12 cellular contexts compared by ENCODE assay signal in genomic region chr17:67474081-67474661, GRCh38.
A peak's percentile ranks its signal among the peaks of the same experiment; 100 is the strongest.
DNase-seq lines count a peak whose midpoint lies in the region; ATAC-seq and TF ChIP-seq lines count a peak whose summit lies in the region.
"Had no signal": no experiment of that assay in that cellular context is flagged by ENCODE, and none has a peak within 500 bp of the region (broad histone marks: within the 10 kb centered on the region; RNA-seq: fewer than 3 reads in every experiment).

No MANE protein-coding gene starts in this region.

- H3K4me1 Mint-ChIP-seq in T-helper 2 cell treated with Interferon-gamma antibody and Interleukin-4, amounts not matched to agents 5 μg/mL and 100 μg/mL, for 36 hours (ENCODE audit: low read depth) = peaks cover 52% of the 10 kb centered on the region
- H3K4me1 Mint-ChIP-seq in activated naive CD8-positive, alpha-beta T cell (ENCODE audit: low read depth) = peaks cover 68% of the 10 kb centered on the region
- H3K4me1 Mint-ChIP-seq in stimulated activated naive CD8-positive, alpha-beta T cell treated with anti-CD3 and anti-CD28 coated beads, Interleukin-15, amount 100 ng/mL, for 72 hours = peaks cover 70% of the 10 kb centered on the region

- H3K9me3 ChIP-seq in left ventricle myocardium inferior (replicated peaks) = peaks cover 6% of the 10 kb centered on the region

- TF ChIP-seq CTCF in left ventricle myocardium inferior (IDR thresholded peaks at IDR 0.05; ENCODE audit: borderline replicate concordance) = peak; percentile 22
- no peak for TF ChIP-seq CTCF in RWPE1 (conservative IDR thresholded peaks at IDR 0.05; ENCODE audit: low read depth)

- ATAC-seq in stimulated activated naive CD8-positive, alpha-beta T cell treated with anti-CD3 and anti-CD28 coated beads, Interleukin-15, amount 100 ng/mL, for 72 hours = no peak
- ATAC-seq in HG03175 (IDR thresholded peaks at IDR 0.05; ENCODE audit: unreplicated experiment) = no peak
- ATAC-seq: esophagus mucosa had no signal

- H3K4me1 ChIP-seq in left ventricle myocardium inferior = peaks cover 52% of the 10 kb centered on the region
- H3K4me1 ChIP-seq: A549 had no signal

- POLR2A ChIA-PET in RWPE1 (lab: Yijun Ruan, JAX; ENCODE audit: low non-redundant PET) = no interaction called here

- peak overlapping the region; percentile 84 for H3K27ac ChIP-seq in left ventricle myocardium inferior (replicated peaks)
- no peak overlapping the region for H3K27ac ChIP-seq in RWPE1
- H3K27ac ChIP-seq: A549 had no signal

- peaks cover 5% of the 10 kb centered on the region for H3K9me3 Mint-ChIP-seq in T-helper 2 cell treated with Interferon-gamma antibody and Interleukin-4, amounts not matched to agents 5 μg/mL and 100 μg/mL, for 36 hours
- no peaks in the 10 kb centered on the region for H3K9me3 Mint-ChIP-seq in activated naive CD8-positive, alpha-beta T cell (ENCODE audit: low read depth)
- peaks cover 6 to 9% of the 10 kb centered on the region in 2 donors for H3K9me3 Mint-ChIP-seq in stimulated activated naive CD8-positive, alpha-beta T cell treated with anti-CD3 and anti-CD28 coated beads, Interleukin-15, amount 100 ng/mL, for 72 hours

- H3K27me3 Mint-ChIP-seq in T-helper 2 cell treated with Interferon-gamma antibody and Interleukin-4, amounts not matched to agents 5 μg/mL and 100 μg/mL, for 36 hours (ENCODE audit: low read depth) = peaks cover 4% of the 10 kb centered on the region
- H3K27me3 Mint-ChIP-seq in activated naive CD8-positive, alpha-beta T cell = no peaks in the 10 kb centered on the region
- H3K27me3 Mint-ChIP-seq in stimulated activated naive CD8-positive, alpha-beta T cell treated with anti-CD3 and anti-CD28 coated beads, Interleukin-15, amount 100 ng/mL, for 72 hours = no peaks in the 10 kb centered on the region

- intact Hi-C loops in left ventricle myocardium inferior (cut with micrococcal nuclease) = no loop called here

- no peak overlapping the region for H3K4me3 ChIP-seq in left ventricle myocardium inferior
- H3K4me3 ChIP-seq: A549 had no signal

- H3K4me3 Mint-ChIP-seq in T-helper 2 cell treated with Interferon-gamma antibody and Interleukin-4, amounts not matched to agents 5 μg/mL and 100 μg/mL, for 36 hours = peak overlapping the region; percentile 21
- H3K4me3 Mint-ChIP-seq in activated naive CD8-positive, alpha-beta T cell = peak overlapping the region; percentile 76
- H3K4me3 Mint-ChIP-seq in stimulated activated naive CD8-positive, alpha-beta T cell treated with anti-CD3 and anti-CD28 coated beads, Interleukin-15, amount 100 ng/mL, for 72 hours = peak overlapping the region; percentile 75 to 78

- no peak for DNase-seq in T-helper 2 cell treated with Interferon-gamma antibody and Interleukin-4, amounts not matched to agents 5 μg/mL and 100 μg/mL, for 36 hours (ENCODE audit: low spot score)
- DNase-seq in T-helper 2 cell = no peak
- peak; percentile 26 for DNase-seq in left ventricle myocardium inferior
- DNase-seq in stimulated activated naive CD8-positive, alpha-beta T cell treated with anti-CD3 and anti-CD28 coated beads, Interleukin-15, amount 100 ng/mL, for 72 hours = no peak
- no peak for DNase-seq in foreskin melanocyte
- DNase-seq in RWPE1 (ENCODE audit: low spot score) = no peak
- DNase-seq: activated CD4-positive, alpha-beta T cell treated with anti-CD3 and anti-CD28 coated beads for 1 hour; retina had no signal

- CTCF ChIA-PET in RWPE1 (lab: Yijun Ruan, JAX) = interaction anchor here (2.0 to 3.8 kb wide), 2 partner anchors 88 to 99 kb away, joined by 19 to 26 read pairs; no protein-coding TSS in a partner anchor

- no peaks in the 10 kb centered on the region for H3K36me3 ChIP-seq in left ventricle myocardium inferior

- peaks cover 6% of the 10 kb centered on the region for H3K36me3 Mint-ChIP-seq in T-helper 2 cell treated with Interferon-gamma antibody and Interleukin-4, amounts not matched to agents 5 μg/mL and 100 μg/mL, for 36 hours (ENCODE audit: low read depth)
- H3K36me3 Mint-ChIP-seq in activated naive CD8-positive, alpha-beta T cell = peaks cover 5% of the 10 kb centered on the region

- peak overlapping the region; percentile 87 for H3K27ac Mint-ChIP-seq in T-helper 2 cell treated with Interferon-gamma antibody and Interleukin-4, amounts not matched to agents 5 μg/mL and 100 μg/mL, for 36 hours
- peak overlapping the region; percentile 87 for H3K27ac Mint-ChIP-seq in activated naive CD8-positive, alpha-beta T cell
- peak overlapping the region; percentile 66 to 91 for H3K27ac Mint-ChIP-seq in stimulated activated naive CD8-positive, alpha-beta T cell treated with anti-CD3 and anti-CD28 coated beads, Interleukin-15, amount 100 ng/mL, for 72 hours

- no peaks in the 10 kb centered on the region for H3K27me3 ChIP-seq in left ventricle myocardium inferior (ENCODE audit: low read depth)

Comparison
In these comparisons a context has a peak if more than half of its experiments do, and no peak if none do; other contexts are left out.
1. H3K4me3 Mint-ChIP-seq: peak in every context shown above with its lines; median percentile 76 in stimulated activated naive CD8-positive, alpha-beta T cell treated with anti-CD3 and anti-CD28 coated beads, Interleukin-15, amount 100 ng/mL, for 72 hours; 76 in activated naive CD8-positive, alpha-beta T cell; 21 in T-helper 2 cell treated with Interferon-gamma antibody and Interleukin-4, amounts not matched to agents 5 μg/mL and 100 μg/mL, for 36 hours.